Comparison of ENCODE assay signal across 27 cellular contexts in the genomic region with DNA sequence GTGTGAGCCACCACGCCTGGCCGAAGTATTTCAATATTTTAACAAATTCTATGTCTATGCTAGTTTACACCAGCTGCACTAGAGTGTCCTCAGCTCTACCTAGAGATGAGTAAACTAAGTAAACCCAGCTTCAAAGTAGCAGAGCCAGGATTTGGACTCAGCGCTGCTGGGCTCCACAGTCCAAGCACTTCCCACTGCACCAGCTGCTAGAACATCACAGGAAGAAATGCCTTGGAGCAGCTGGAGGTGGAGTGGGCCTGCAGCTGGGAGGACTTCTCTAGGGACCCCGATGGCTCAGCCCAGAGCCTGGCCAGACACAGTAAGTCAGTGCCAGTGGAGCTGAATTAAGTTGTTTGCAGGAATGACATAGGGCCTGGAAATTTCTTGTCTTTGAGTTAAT. TPM values are rescaled to one million over a fixed set of nuclear protein-coding genes. Genes with fewer than 3 reads are reported as not detected.
"Had no signal": no experiment of that assay in that cellular context is flagged by ENCODE, and none has a peak within 500 bp of the region (broad histone marks: within the 10 kb centered on the region; RNA-seq: fewer than 3 reads in every experiment).

No MANE protein-coding gene starts in this region.

- H2AFZ ChIP-seq: hepatocyte had no signal

- H3K4me2 ChIP-seq: hepatocyte, smooth muscle cell had no signal

- H3K4me1 ChIP-seq: prostate gland had no signal

- H3K36me3 Mint-ChIP-seq: naive thymus-derived CD4-positive, alpha-beta T cell; stimulated activated effector memory CD8-positive, alpha-beta T cell treated with anti-CD3 and anti-CD28 coated beads, Interleukin-12 subunit alpha, Interleukin-12 subunit beta, amount 100 ng/mL, for 72 hours had no signal

- H3K27me3 ChIP-seq: right atrium auricular region, testis had no signal

- H3K36me3 ChIP-seq: gastrocnemius medialis, heart left ventricle, left lung, prostate gland, right atrium auricular region, stomach, tibial nerve, upper lobe of left lung had no signal

- H3K4me1 Mint-ChIP-seq: endodermal cell, nephron had no signal

- DNase-seq: effector CD8-positive, alpha-beta T cell; foreskin fibroblast; gastrocnemius medialis; heart left ventricle; left cardiac atrium; left lung; mesenchymal stem cell; naive thymus-derived CD4-positive, alpha-beta T cell; stimulated activated CD4-positive, alpha-beta T cell treated with anti-CD3 and anti-CD28 coated beads, Interleukin-12 subunit alpha, Interleukin-12 subunit beta, amount 100 ng/mL, for 4 hours; stimulated activated CD4-positive, alpha-beta T cell treated with anti-CD3 and anti-CD28 coated beads, Interleukin-2, amount 100 ng/mL, for 24 hours; stimulated activated CD4-positive, alpha-beta T cell treated with anti-CD3 and anti-CD28 coated beads, Interleukin-4, amount 100 ng/mL, for 24 hours; stimulated activated naive CD4-positive, alpha-beta T cell treated with Interleukin-2 at 50 U/mL for 16 hours; stomach; testis; upper lobe of left lung had no signal

- H3K4me3 Mint-ChIP-seq: endodermal cell; naive thymus-derived CD4-positive, alpha-beta T cell; nephron; stimulated activated effector memory CD8-positive, alpha-beta T cell treated with anti-CD3 and anti-CD28 coated beads, Interleukin-12 subunit alpha, Interleukin-12 subunit beta, amount 100 ng/mL, for 72 hours had no signal

- H3K9me3 ChIP-seq: gastrocnemius medialis, heart left ventricle, left lung, prostate gland, right atrium auricular region, stomach, testis, tibial nerve, upper lobe of left lung had no signal

- H3K27ac Mint-ChIP-seq: endodermal cell; nephron; stimulated activated effector memory CD8-positive, alpha-beta T cell treated with anti-CD3 and anti-CD28 coated beads, Interleukin-12 subunit alpha, Interleukin-12 subunit beta, amount 100 ng/mL, for 72 hours had no signal

- H3K27ac ChIP-seq: epithelial cell of prostate, gastrocnemius medialis, heart left ventricle, hepatocyte, left lung, prostate gland, right atrium auricular region, stomach, testis, tibial nerve, upper lobe of left lung had no signal

- H3K4me3 ChIP-seq: gastrocnemius medialis, heart left ventricle, hepatocyte, left lung, prostate gland, right atrium auricular region, smooth muscle cell, stomach, testis, tibial nerve, upper lobe of left lung had no signal

- ATAC-seq: esophagus mucosa; gastrocnemius medialis; heart left ventricle; left cardiac atrium; left lung; naive thymus-derived CD4-positive, alpha-beta T cell; sciatic nerve; stimulated activated effector memory CD8-positive, alpha-beta T cell treated with anti-CD3 and anti-CD28 coated beads, Interleukin-12 subunit alpha, Interleukin-12 subunit beta, amount 100 ng/mL, for 72 hours had no signal

- H3K9me3 Mint-ChIP-seq: endodermal cell; nephron; stimulated activated effector memory CD8-positive, alpha-beta T cell treated with anti-CD3 and anti-CD28 coated beads, Interleukin-12 subunit alpha, Interleukin-12 subunit beta, amount 100 ng/mL, for 72 hours had no signal

- H3K79me2 ChIP-seq: hepatocyte had no signal

RNA-seq across cellular contexts. Expression of gene DLGAP3, which starts 59.7 kb away (rescaled TPM):
- total RNA-seq: lung microvascular endothelial cell, smooth muscle cell had no signal
- polyA plus RNA-seq: smooth muscle cell had no signal
